Comparison of ENCODE assay signal across 20 cellular contexts in the genomic region with DNA sequence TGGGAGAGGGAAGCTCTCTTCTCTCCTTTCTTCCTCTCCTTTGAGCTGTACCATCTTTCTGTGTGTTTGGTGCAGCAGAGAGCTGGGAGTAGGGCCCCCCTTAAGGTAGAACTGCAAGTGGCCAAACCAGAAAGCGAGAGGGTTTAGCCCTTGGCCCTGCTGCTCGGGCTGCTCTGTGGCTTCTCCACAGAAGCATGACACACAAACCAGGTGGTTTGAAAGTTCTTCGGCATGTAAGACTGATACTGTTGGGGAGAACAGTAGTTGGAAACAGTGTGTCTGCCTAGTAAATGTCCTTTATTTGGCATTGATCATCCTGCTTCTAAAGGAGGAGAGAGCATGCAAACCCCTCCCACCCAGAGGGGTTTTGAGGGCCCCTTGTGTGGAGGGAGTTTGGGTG.
A peak's percentile ranks its signal among the peaks of the same experiment; 100 is the strongest.
DNase-seq lines count a peak whose midpoint lies in the region; ATAC-seq lines count a peak whose summit lies in the region.
"Had no signal": no experiment of that assay in that cellular context is flagged by ENCODE, and none has a peak within 500 bp of the region (broad histone marks: within the 10 kb centered on the region; RNA-seq: fewer than 3 reads in every experiment).

No MANE protein-coding gene starts in this region.

- H3K9me3 Mint-ChIP-seq in activated T-cell treated with anti-CD3 and anti-CD28 coated beads, Interleukin-2, amount 50 U/mL, for 72 hours, result no peaks in the 10 kb centered on the region
- H3K9me3 Mint-ChIP-seq in central memory CD8-positive, alpha-beta T cell, result no peaks in the 10 kb centered on the region
- H3K9me3 Mint-ChIP-seq: brain had no signal

- peak overlapping the region in 1 of 2 donors; percentile 70 for H3K4me3 Mint-ChIP-seq in activated T-cell treated with anti-CD3 and anti-CD28 coated beads, Interleukin-2, amount 50 U/mL, for 72 hours
- H3K4me3 Mint-ChIP-seq in central memory CD8-positive, alpha-beta T cell, result no peak overlapping the region
- H3K4me3 Mint-ChIP-seq: brain had no signal

- H3K36me3 Mint-ChIP-seq in activated T-cell treated with anti-CD3 and anti-CD28 coated beads, Interleukin-2, amount 50 U/mL, for 72 hours (ENCODE audit: insufficient read depth in 2 of 2), result peaks cover 22 to 44% of the 10 kb centered on the region in 2 donors
- H3K36me3 Mint-ChIP-seq in central memory CD8-positive, alpha-beta T cell (ENCODE audit: insufficient read depth), result peaks cover 68% of the 10 kb centered on the region

- peak; percentile 77 to 78 for ATAC-seq in activated T-cell treated with anti-CD3 and anti-CD28 coated beads, Interleukin-2, amount 50 U/mL, for 72 hours (replicated peaks in 1 of 2)
- ATAC-seq in GM21786 (IDR thresholded peaks at IDR 0.05; ENCODE audit: unreplicated experiment) (peak; percentile 54), GM21576 (IDR thresholded peaks at IDR 0.05; ENCODE audit: unreplicated experiment) (no peak)
- ATAC-seq in central memory CD8-positive, alpha-beta T cell (replicated peaks; ENCODE audit: extremely low read depth, poor library complexity, severe bottlenecking), result no peak
- peak; percentile 51 for ATAC-seq in stimulated activated naive CD8-positive, alpha-beta T cell treated with anti-CD3 and anti-CD28 coated beads, Interleukin-15, Interleukin-2, amounts not matched to agents 100 U/mL and 50 U/mL, for 24 hours
- ATAC-seq: HCT116 had no signal

- in situ Hi-C loops in ACHN (cut with HindIII; ENCODE audit: low pct_ligation_motif_present, low pct_unique_long_range_greater_than_20kb, low sequenced_read_pairs), result no loop called here

- peaks cover 37% of the 10 kb centered on the region for H3K4me1 Mint-ChIP-seq in activated T-cell treated with anti-CD3 and anti-CD28 coated beads, Interleukin-2, amount 50 U/mL, for 72 hours (ENCODE audit: low read depth)
- peaks cover 36% of the 10 kb centered on the region for H3K4me1 Mint-ChIP-seq in central memory CD8-positive, alpha-beta T cell

- intact Hi-C loops in posterior cingulate gyrus (cut with DNase I), result no loop called here

- no peak for DNase-seq in activated T-cell treated with anti-CD3 and anti-CD28 coated beads, Interleukin-2, amount 50 U/mL, for 72 hours
- DNase-seq in activated T-cell treated with anti-CD3 and anti-CD28 coated beads for 4 hours (no peak), posterior cingulate gyrus (no peak), ACHN (no peak)
- DNase-seq in central memory CD8-positive, alpha-beta T cell (ENCODE audit: low spot score in 2 of 2), result no peak
- DNase-seq in stimulated activated naive CD8-positive, alpha-beta T cell treated with anti-CD3 and anti-CD28 coated beads, Interleukin-15, Interleukin-2, amounts not matched to agents 100 U/mL and 50 U/mL, for 24 hours, result no peak
- DNase-seq: activated CD4-positive, alpha-beta T cell treated with anti-CD3 and anti-CD28 coated beads, Interleukin-2, amount 50 U/mL, for 4 hours; C1 segment of cervical spinal cord; EL; IMR-90; mesendoderm; NCI-H1092 treated with DMSO at 0.1 percent for 48 hours; NCI-H2029 treated with DMSO at 0.1 percent for 48 hours; NCI-H2227 treated with DMSO at 0.1 percent for 48 hours; stimulated activated CD4-positive, alpha-beta T cell treated with anti-CD3 and anti-CD28 coated beads, Interleukin-2, amount 100 ng/mL, for 24 hours; testis had no signal

- no peaks in the 10 kb centered on the region for H3K27me3 Mint-ChIP-seq in activated T-cell treated with anti-CD3 and anti-CD28 coated beads, Interleukin-2, amount 50 U/mL, for 72 hours (ENCODE audit: low read depth)
- no peaks in the 10 kb centered on the region for H3K27me3 Mint-ChIP-seq in central memory CD8-positive, alpha-beta T cell
- H3K27me3 Mint-ChIP-seq: brain had no signal

- peak overlapping the region; percentile 93 for H3K27ac Mint-ChIP-seq in activated T-cell treated with anti-CD3 and anti-CD28 coated beads, Interleukin-2, amount 50 U/mL, for 72 hours
- H3K27ac Mint-ChIP-seq in central memory CD8-positive, alpha-beta T cell (ENCODE audit: low read depth), result peak overlapping the region; percentile 35

Comparison
In these comparisons a context has a peak if more than half of its experiments do, and no peak if none do; other contexts are left out.
1. ATAC-seq: peak in activated T-cell treated with anti-CD3 and anti-CD28 coated beads, Interleukin-2, amount 50 U/mL, for 72 hours (2 of 2), GM21786 (single experiment) and stimulated activated naive CD8-positive, alpha-beta T cell treated with anti-CD3 and anti-CD28 coated beads, Interleukin-15, Interleukin-2, amounts not matched to agents 100 U/mL and 50 U/mL, for 24 hours (single experiment); none in central memory CD8-positive, alpha-beta T cell (single experiment) and GM21576 (single experiment).